In the genomic region with DNA sequence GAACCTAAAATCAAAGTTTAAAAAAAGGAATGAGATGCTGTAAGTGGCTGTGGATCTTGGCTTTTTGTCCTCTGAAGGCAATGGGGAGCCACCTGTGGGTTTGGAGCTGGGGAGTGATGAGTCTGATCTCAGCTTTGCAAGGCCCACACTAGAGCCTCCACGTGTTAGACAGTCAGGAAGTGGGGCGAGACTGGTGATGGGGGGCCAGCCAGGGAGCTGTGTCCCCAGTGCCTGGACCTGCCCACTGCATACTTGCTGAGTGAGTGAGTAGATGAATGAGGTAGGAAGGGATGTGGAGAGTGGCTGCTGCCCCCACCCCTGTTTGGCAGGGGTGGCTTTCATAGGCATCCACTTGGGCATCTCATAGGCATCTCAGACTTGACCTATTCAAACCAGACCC, we compare ENCODE assay signal across 30 cellular contexts.
"Had no signal": no experiment of that assay in that cellular context is flagged by ENCODE, and none has a peak within 500 bp of the region (broad histone marks: within the 10 kb centered on the region; RNA-seq: fewer than 3 reads in every experiment).

No MANE protein-coding gene starts in this region.

- H3K4me3 ChIP-seq: body of pancreas, esophagus squamous epithelium, gastroesophageal sphincter, heart left ventricle, left lung, ovary, psoas muscle, right atrium auricular region, spleen, thoracic aorta, vagina had no signal

- H3K27ac Mint-ChIP-seq: activated CD4-positive, alpha-beta memory T cell treated with anti-CD3 and anti-CD28 coated beads, Interleukin-2, amount 10 ng/mL, durations not matched to agents 7 days and 5 days; activated naive CD4-positive, alpha-beta T cell treated with anti-CD3 and anti-CD28 coated beads for 36 hours; activated T-cell treated with anti-CD3 and anti-CD28 coated beads, Interleukin-2, amount 50 U/mL, for 72 hours; mesothelial cell of epicardium; T-helper 1 cell treated with Interleukin-12 subunit alpha and Interleukin-12 subunit beta and Interleukin-4 antibody, amounts not matched to agents 30 μg/mL and 1 μg/mL, for 36 hours; type B pancreatic cell had no signal

- H3K27me3 Mint-ChIP-seq: type B pancreatic cell had no signal

- ATAC-seq: activated T-cell treated with anti-CD3 and anti-CD28 coated beads, Interleukin-2, amount 50 U/mL, for 72 hours; body of pancreas; gastroesophageal sphincter; heart left ventricle; left lung; naive thymus-derived CD8-positive, alpha-beta T cell; psoas muscle had no signal

- DNase-seq: activated CD4-positive, alpha-beta memory T cell treated with anti-CD3 and anti-CD28 coated beads, Interleukin-2, amount 10 ng/mL, durations not matched to agents 7 days and 5 days; activated CD4-positive, alpha-beta T cell treated with anti-CD3 and anti-CD28 coated beads for 4 hours; activated CD4-positive, CD25-positive, alpha-beta regulatory T cell; activated effector memory CD4-positive, alpha-beta T cell treated with Interleukin-2 at 50 U/mL for 16 hours; activated naive CD4-positive, alpha-beta T cell treated with anti-CD3 and anti-CD28 coated beads for 36 hours; activated T-cell treated with anti-CD3 and anti-CD28 coated beads, Interleukin-2, amount 50 U/mL, for 72 hours; body of pancreas; caudate nucleus; dermis blood vessel endothelial cell; effector memory CD4-positive, alpha-beta T cell; esophagus squamous epithelium; heart left ventricle; kidney glomerular epithelial cell; left lung; naive thymus-derived CD8-positive, alpha-beta T cell; ovary; psoas muscle; spleen; stimulated activated CD4-positive, alpha-beta T cell treated with anti-CD3 and anti-CD28 coated beads, Interleukin-4, amount 100 ng/mL, for 1 hour; stimulated activated naive CD4-positive, alpha-beta T cell treated with Interleukin-2 at 50 U/mL for 16 hours; T1000 had no signal

- H3K9me3 ChIP-seq: body of pancreas, esophagus squamous epithelium, gastroesophageal sphincter, heart left ventricle, left lung, neutrophil, ovary, psoas muscle, right atrium auricular region, spleen, thoracic aorta, vagina had no signal

- H3K4me3 Mint-ChIP-seq: activated CD4-positive, alpha-beta memory T cell treated with anti-CD3 and anti-CD28 coated beads, Interleukin-2, amount 10 ng/mL, durations not matched to agents 7 days and 5 days; activated naive CD4-positive, alpha-beta T cell treated with anti-CD3 and anti-CD28 coated beads for 36 hours; activated T-cell treated with anti-CD3 and anti-CD28 coated beads, Interleukin-2, amount 50 U/mL, for 72 hours; mesothelial cell of epicardium; naive thymus-derived CD8-positive, alpha-beta T cell; T-helper 1 cell treated with Interleukin-12 subunit alpha and Interleukin-12 subunit beta and Interleukin-4 antibody, amounts not matched to agents 30 μg/mL and 1 μg/mL, for 36 hours; type B pancreatic cell had no signal

- H3K27ac ChIP-seq: body of pancreas, esophagus squamous epithelium, gastroesophageal sphincter, heart left ventricle, left lung, neutrophil, ovary, psoas muscle, right atrium auricular region, spleen, thoracic aorta, vagina had no signal

- H3K36me3 ChIP-seq: esophagus squamous epithelium, gastroesophageal sphincter, heart left ventricle, left lung, neutrophil, ovary, right atrium auricular region, spleen, thoracic aorta, vagina had no signal

- H3K9me3 Mint-ChIP-seq: activated CD4-positive, alpha-beta memory T cell treated with anti-CD3 and anti-CD28 coated beads, Interleukin-2, amount 10 ng/mL, durations not matched to agents 7 days and 5 days; activated naive CD4-positive, alpha-beta T cell treated with anti-CD3 and anti-CD28 coated beads for 36 hours; activated T-cell treated with anti-CD3 and anti-CD28 coated beads, Interleukin-2, amount 50 U/mL, for 72 hours; naive thymus-derived CD8-positive, alpha-beta T cell; T-helper 1 cell treated with Interleukin-12 subunit alpha and Interleukin-12 subunit beta and Interleukin-4 antibody, amounts not matched to agents 30 μg/mL and 1 μg/mL, for 36 hours had no signal

- FAIRE-seq: endothelial cell of umbilical vein had no signal

- H3K36me3 Mint-ChIP-seq: mesothelial cell of epicardium; naive thymus-derived CD8-positive, alpha-beta T cell; type B pancreatic cell had no signal

- H3K27me3 ChIP-seq: body of pancreas, esophagus squamous epithelium, gastroesophageal sphincter, left lung, neutrophil, ovary, right atrium auricular region, spleen, vagina had no signal

- H3K4me1 ChIP-seq: body of pancreas, left lung, psoas muscle, right atrium auricular region, spleen, vagina had no signal
